Comparison of ENCODE assay signal across 25 cellular contexts in the genomic region with DNA sequence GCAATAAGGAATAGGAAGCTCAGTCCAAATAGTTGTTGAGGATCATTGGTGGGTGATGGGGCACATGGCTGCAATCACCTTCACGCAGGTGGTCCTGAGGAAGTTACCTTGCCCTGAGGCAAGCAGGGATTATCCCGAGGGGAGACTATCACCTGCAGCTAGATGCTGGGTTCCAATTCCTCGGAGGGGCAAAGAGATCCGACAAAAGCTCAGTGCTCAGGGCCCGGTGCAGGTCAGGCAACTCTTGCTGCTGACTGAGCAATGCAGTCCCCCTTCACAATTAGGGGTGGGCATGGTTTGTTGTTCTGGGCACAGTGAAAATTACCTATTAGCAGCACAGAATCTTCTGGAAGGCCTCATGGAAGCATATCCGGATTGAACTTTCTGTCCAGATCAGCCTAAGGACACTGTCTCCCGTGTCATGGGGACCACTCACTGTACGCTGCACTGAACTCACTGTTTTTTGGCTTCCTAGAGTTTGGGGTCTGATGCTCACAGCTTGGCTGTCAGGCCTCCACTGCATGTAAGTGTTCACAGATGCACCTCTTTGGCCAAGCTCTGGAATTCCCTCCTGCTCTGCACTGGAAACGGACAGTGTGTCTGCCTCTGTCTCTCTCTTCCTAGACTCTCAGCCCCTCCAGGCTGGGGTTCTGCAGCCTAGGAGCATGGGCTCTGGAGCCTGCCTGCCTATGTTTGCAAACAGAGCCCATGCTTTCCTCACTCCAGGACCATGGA.
"Had no signal": no experiment of that assay in that cellular context is flagged by ENCODE, and none has a peak within 500 bp of the region (broad histone marks: within the 10 kb centered on the region; RNA-seq: fewer than 3 reads in every experiment).

No MANE protein-coding gene starts in this region.

- H3K27ac Mint-ChIP-seq: dendritic cell treated with granulocyte-macrophage colony-stimulating factor and Interleukin-4, amounts not matched to agents 40 ng/mL and 50 ng/mL, for 4 days; naive thymus-derived CD4-positive, alpha-beta T cell; stimulated activated naive B cell treated with anti-CD40 and anti-IgM and Interleukin-4, amounts not matched to agents 10 μg/mL and 1 μg/mL and 100 μg/mL, for 72 hours; stimulated activated naive CD8-positive, alpha-beta T cell treated with anti-CD3 and anti-CD28 coated beads, Interleukin-15, Interleukin-2, amounts not matched to agents 100 ng/mL and 50 ng/mL, for 24 hours had no signal

- H3K36me3 ChIP-seq: colonic mucosa, esophagus squamous epithelium, heart right ventricle, left lung, prostate gland, spleen, thoracic aorta, tibial nerve, upper lobe of right lung, uterus had no signal

- ATAC-seq: heart right ventricle; left cardiac atrium; left lung; naive thymus-derived CD4-positive, alpha-beta T cell; right cardiac atrium; stimulated activated naive B cell treated with anti-CD40 and anti-IgM and Interleukin-4, amounts not matched to agents 10 μg/mL and 1 μg/mL and 100 μg/mL, for 72 hours; upper lobe of right lung had no signal

- H3K4me1 Mint-ChIP-seq: naive thymus-derived CD4-positive, alpha-beta T cell; stimulated activated naive B cell treated with anti-CD40 and anti-IgM and Interleukin-4, amounts not matched to agents 10 μg/mL and 1 μg/mL and 100 μg/mL, for 72 hours had no signal

- H3K4me3 ChIP-seq: colonic mucosa, esophagus squamous epithelium, heart right ventricle, left lung, prostate gland, skin epidermis, spleen, thoracic aorta, tibial nerve, upper lobe of right lung, uterus had no signal

- DNase-seq: colonic mucosa; effector memory CD4-positive, alpha-beta T cell; esophagus squamous epithelium; foreskin melanocyte; glutamatergic neuron; heart right ventricle; hippocampal formation; left cardiac atrium; left lung; mammary epithelial cell; mesendoderm; midbrain; naive thymus-derived CD4-positive, alpha-beta T cell; right cardiac atrium; spleen; stimulated activated CD4-positive, alpha-beta T cell treated with anti-CD3 and anti-CD28 coated beads, Interleukin-4, amount 100 ng/mL, for 4 hours; stimulated activated naive B cell treated with anti-CD40 and anti-IgM and Interleukin-4, amounts not matched to agents 10 μg/mL and 1 μg/mL and 100 μg/mL, for 72 hours; upper lobe of right lung; uterus had no signal

- H3K27me3 ChIP-seq: colonic mucosa, uterus had no signal

- H3K36me3 Mint-ChIP-seq: naive thymus-derived CD4-positive, alpha-beta T cell; stimulated activated naive B cell treated with anti-CD40 and anti-IgM and Interleukin-4, amounts not matched to agents 10 μg/mL and 1 μg/mL and 100 μg/mL, for 72 hours had no signal

- H3K27ac ChIP-seq: colonic mucosa, esophagus squamous epithelium, heart right ventricle, left lung, prostate gland, skin epidermis, spleen, thoracic aorta, tibial nerve, upper lobe of right lung, uterus had no signal

- H3K4me3 Mint-ChIP-seq: dendritic cell treated with granulocyte-macrophage colony-stimulating factor and Interleukin-4, amounts not matched to agents 40 ng/mL and 50 ng/mL, for 4 days; naive thymus-derived CD4-positive, alpha-beta T cell; stimulated activated naive B cell treated with anti-CD40 and anti-IgM and Interleukin-4, amounts not matched to agents 10 μg/mL and 1 μg/mL and 100 μg/mL, for 72 hours; stimulated activated naive CD8-positive, alpha-beta T cell treated with anti-CD3 and anti-CD28 coated beads, Interleukin-15, Interleukin-2, amounts not matched to agents 100 ng/mL and 50 ng/mL, for 24 hours had no signal

- H3K4me1 ChIP-seq: colonic mucosa, esophagus squamous epithelium, heart right ventricle, left lung, prostate gland, spleen, upper lobe of right lung, uterus had no signal

- H3K9me3 ChIP-seq: colonic mucosa, prostate gland, upper lobe of right lung, uterus had no signal
